ENCODE assay signal across 14 cellular contexts in genomic region chr2:166573393-166573792, GRCh38.
DNase-seq lines count a peak whose midpoint lies in the region; FAIRE-seq and TF ChIP-seq lines count a peak whose summit lies in the region.
"Had no signal": no experiment of that assay in that cellular context is flagged by ENCODE, and none has a peak within 500 bp of the region (broad histone marks: within the 10 kb centered on the region; RNA-seq: fewer than 3 reads in every experiment).

No MANE protein-coding gene starts in this region.

- H3K27me3 ChIP-seq in astrocyte (ENCODE audit: insufficient read depth, low read length) (no peaks in the 10 kb centered on the region), iPS-18a (ENCODE audit: control insufficient read depth, insufficient read depth, low read length) (no peaks in the 10 kb centered on the region), PC-9 (ENCODE audit: insufficient read depth, low read depth) (no peaks in the 10 kb centered on the region), hepatocyte (no peaks in the 10 kb centered on the region), uterus (no peaks in the 10 kb centered on the region)

- no peak for FAIRE-seq in astrocyte (lab: Jason Lieb, UNC)
- FAIRE-seq in urothelium cell line (lab: Jason Lieb, UNC) = no peak
- FAIRE-seq: GM18507 had no signal

- H3K27ac Mint-ChIP-seq in astrocyte (ENCODE audit: unreplicated experiment) = peak overlapping the region; percentile 4
- H3K27ac Mint-ChIP-seq: activated CD8-positive, alpha-beta T cell treated with anti-CD3 and anti-CD28 coated beads for 36 hours; natural killer cell had no signal

- H3K27me3 Mint-ChIP-seq in astrocyte (ENCODE audit: low read depth, unreplicated experiment) = no peaks in the 10 kb centered on the region
- H3K27me3 Mint-ChIP-seq: activated CD8-positive, alpha-beta T cell treated with anti-CD3 and anti-CD28 coated beads for 36 hours had no signal

- intact Hi-C loops in PC-9 (cut with micrococcal nuclease; ENCODE audit: unreplicated experiment) = no loop called here
- intact Hi-C loops in uterus (cut with DNase I; ENCODE audit: low total_unique reads) = no loop called here

- H4K20me1 ChIP-seq in astrocyte (ENCODE audit: insufficient read depth, low read length) = no peaks in the 10 kb centered on the region
- H4K20me1 ChIP-seq in PC-9 (ENCODE audit: insufficient read depth) = no peaks in the 10 kb centered on the region
- no peaks in the 10 kb centered on the region for H4K20me1 ChIP-seq in hepatocyte (ENCODE audit: insufficient read depth, poor library complexity, severe bottlenecking)

- H3K4me1 ChIP-seq in astrocyte (ENCODE audit: insufficient read depth, low read length) = peaks cover 3% of the 10 kb centered on the region
- H3K4me1 ChIP-seq in iPS-18a (ENCODE audit: control insufficient read depth, low read depth, low read length) = peaks cover 17% of the 10 kb centered on the region
- H3K4me1 ChIP-seq in PC-9 (replicated peaks; ENCODE audit: insufficient read depth) = no peaks in the 10 kb centered on the region
- no peaks in the 10 kb centered on the region for H3K4me1 ChIP-seq in hepatocyte (ENCODE audit: insufficient read depth)
- no peaks in the 10 kb centered on the region for H3K4me1 ChIP-seq in uterus

- no peaks in the 10 kb centered on the region for H3F3A ChIP-seq in PC-9 (ENCODE audit: insufficient read depth, low read depth)

- no peaks in the 10 kb centered on the region for H3K36me3 Mint-ChIP-seq in astrocyte (ENCODE audit: low read depth, unreplicated experiment)
- H3K36me3 Mint-ChIP-seq: natural killer cell had no signal

- peak overlapping the region; percentile 45 for H3K4me2 ChIP-seq in astrocyte (ENCODE audit: low read length)
- H3K4me2 ChIP-seq in PC-9 = no peak overlapping the region
- H3K4me2 ChIP-seq in hepatocyte = no peak overlapping the region

- H3K9me3 ChIP-seq in astrocyte (ENCODE audit: insufficient read depth, low read depth, low read length) = no peaks in the 10 kb centered on the region
- H3K9me3 ChIP-seq in iPS-18a (ENCODE audit: control insufficient read depth, low read depth, low read length) = no peaks in the 10 kb centered on the region
- H3K9me3 ChIP-seq in PC-9 (ENCODE audit: insufficient read depth, low read depth) = no peaks in the 10 kb centered on the region
- H3K9me3 ChIP-seq in hepatocyte (ENCODE audit: low read depth) = no peaks in the 10 kb centered on the region
- H3K9me3 ChIP-seq in uterus = no peaks in the 10 kb centered on the region

- TF ChIP-seq CTCF in astrocyte (IDR thresholded peaks at IDR 0.05; ENCODE audit: insufficient read depth, low read depth, low read length) (no peak), PC-9 (conservative IDR thresholded peaks at IDR 0.05) (no peak), hepatocyte (IDR thresholded peaks at IDR 0.05; ENCODE audit: poor library complexity) (no peak), uterus (IDR thresholded peaks at IDR 0.05) (no peak)

- H3K27ac ChIP-seq in astrocyte (ENCODE audit: low read depth, low read length) (no peak overlapping the region), iPS-18a (ENCODE audit: low read length) (no peak overlapping the region), PC-9 (no peak overlapping the region), hepatocyte (no peak overlapping the region), uterus (no peak overlapping the region)

- no peaks in the 10 kb centered on the region for H3K9me3 Mint-ChIP-seq in astrocyte (ENCODE audit: unreplicated experiment)
- H3K9me3 Mint-ChIP-seq: activated CD8-positive, alpha-beta T cell treated with anti-CD3 and anti-CD28 coated beads for 36 hours had no signal

- H3K4me1 Mint-ChIP-seq in astrocyte (ENCODE audit: low read depth, unreplicated experiment) = peaks cover 9% of the 10 kb centered on the region
- H3K4me1 Mint-ChIP-seq: natural killer cell had no signal

- no peaks in the 10 kb centered on the region for H3K79me2 ChIP-seq in astrocyte (ENCODE audit: insufficient read depth, low read length)
- no peaks in the 10 kb centered on the region for H3K79me2 ChIP-seq in PC-9 (ENCODE audit: low read depth)
- H3K79me2 ChIP-seq in hepatocyte = no peaks in the 10 kb centered on the region

- H3K4me3 ChIP-seq in astrocyte (ENCODE audit: insufficient read depth, low read depth, low read length) (no peak overlapping the region), iPS-18a (ENCODE audit: low read length) (peak overlapping the region; percentile 17), PC-9 (no peak overlapping the region), hepatocyte (no peak overlapping the region), uterus (no peak overlapping the region)

- H2AFZ ChIP-seq in astrocyte (ENCODE audit: low read depth, low read length) (peak overlapping the region; percentile 35), PC-9 (no peak overlapping the region), hepatocyte (no peak overlapping the region)

- no TSS peak for BruUV-seq in PC-9 (replicated peaks; lab: Mats Ljungman, UMichigan)

- H3K9me2 ChIP-seq in PC-9 (ENCODE audit: insufficient read depth) (no peaks in the 10 kb centered on the region), hepatocyte (replicated peaks; ENCODE audit: insufficient read depth) (no peaks in the 10 kb centered on the region)

- TF ChIP-seq POLR2A in uterus (IDR thresholded peaks at IDR 0.05) = no peak

- no peak overlapping the region for H3K4me3 Mint-ChIP-seq in astrocyte (ENCODE audit: unreplicated experiment)
- H3K4me3 Mint-ChIP-seq: activated CD8-positive, alpha-beta T cell treated with anti-CD3 and anti-CD28 coated beads for 36 hours; natural killer cell had no signal

- POLR2A ChIA-PET in PC-9 (lab: Charles Lee; ENCODE audit: unreplicated experiment) = no interaction called here

- WGBS in hepatocyte (ENCODE audit: low lambda C conversion rate, missing lambda C conversion rate) = 22% methylated on average over 3 of the region's 3 CpGs

- H3K36me3 ChIP-seq in astrocyte (ENCODE audit: insufficient read depth, low read length) (no peaks in the 10 kb centered on the region), iPS-18a (ENCODE audit: control insufficient read depth, low read depth, low read length) (no peaks in the 10 kb centered on the region), PC-9 (ENCODE audit: low read depth) (no peaks in the 10 kb centered on the region), hepatocyte (replicated peaks; ENCODE audit: insufficient read depth, low read depth) (no peaks in the 10 kb centered on the region), uterus (no peaks in the 10 kb centered on the region)

- CTCF ChIA-PET in PC-9 (lab: Charles Lee) = no interaction called here

- H3K9ac ChIP-seq in astrocyte (ENCODE audit: low read length) (no peak overlapping the region), iPS-18a (ENCODE audit: low read length) (no peak overlapping the region)

- DNase-seq in HS-5 (ENCODE audit: low read depth) (peak; percentile 24), astrocyte (ENCODE audit: low read depth) (peak; percentile 51), urothelium cell line (ENCODE audit: low spot score) (peak; percentile 17), PC-9 (no peak), hepatocyte (ENCODE audit: low spot score) (no peak), uterus (no peak)
- DNase-seq: activated CD8-positive, alpha-beta T cell treated with anti-CD3 and anti-CD28 coated beads for 36 hours; activated naive CD4-positive, alpha-beta T cell treated with Interleukin-2 at 50 U/mL for 16 hours; dermis blood vessel endothelial cell; hippocampal formation; natural killer cell; NCI-H1417 had no signal

Comparison
In these comparisons a context has a peak if more than half of its experiments do, and no peak if none do; other contexts are left out.
1. DNase-seq: peak in HS-5 (single experiment), astrocyte (single experiment) and urothelium cell line (single experiment); none in PC-9 (0 of 2), hepatocyte (single experiment) and uterus (0 of 2).